ENCODE assay signal across 8 cellular contexts in the genomic region with DNA sequence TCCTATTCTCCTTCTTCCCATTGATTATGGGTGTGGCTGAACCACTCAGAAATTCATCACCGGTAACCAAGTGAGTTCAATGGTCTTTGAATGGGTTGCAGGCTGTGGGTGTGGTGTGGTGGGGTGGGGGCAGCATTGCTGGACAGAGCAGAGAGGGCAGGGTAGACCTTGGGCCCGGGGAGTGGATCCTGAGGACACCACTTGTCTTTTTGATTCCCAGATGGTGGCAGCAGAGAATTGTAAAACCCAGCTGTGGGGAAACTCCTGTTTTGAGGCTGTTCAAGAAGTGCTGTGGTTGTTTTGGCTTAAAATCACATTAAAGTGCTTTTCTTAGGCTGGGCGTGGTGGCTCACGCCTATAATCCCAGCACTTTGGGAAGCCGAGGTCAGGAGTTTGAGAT. TPM values are rescaled to one million over a fixed set of nuclear protein-coding genes. Genes with fewer than 3 reads are reported as not detected.
DNase-seq lines count a peak whose midpoint lies in the region; ATAC-seq and TF ChIP-seq lines count a peak whose summit lies in the region.

No MANE protein-coding gene starts in this region.

- H3K4me3 ChIP-seq in RWPE2 (ENCODE audit: severe bottlenecking) (no peak overlapping the region), fibroblast of mammary gland (ENCODE audit: control insufficient read depth, low read depth, low read length) (no peak overlapping the region), psoas muscle (no peak overlapping the region)

- H3K27ac ChIP-seq in RWPE2 (ENCODE audit: poor library complexity, severe bottlenecking) (no peak overlapping the region), psoas muscle (no peak overlapping the region)

- H3K36me3 ChIP-seq in RWPE2 (ENCODE audit: low read depth), result no peaks in the 10 kb centered on the region
- no peaks in the 10 kb centered on the region for H3K36me3 ChIP-seq in psoas muscle (ENCODE audit: insufficient read depth in 1 of 2, low read depth in 1 of 2)

- 43 to 47% (median 44%) methylated on average over 5 of the region's 5 CpGs for WGBS in psoas muscle, 3 donors

- ATAC-seq in RWPE2 (ENCODE audit: low read depth) (peak; percentile 55; the same call in 2 of the 3 replicates), psoas muscle (no peak), GM19328 (IDR thresholded peaks at IDR 0.05; ENCODE audit: unreplicated experiment) (no peak), HG03378 (IDR thresholded peaks at IDR 0.05; ENCODE audit: unreplicated experiment) (no peak)

- intact Hi-C loops in psoas muscle (cut with DNase I), result no loop called here

- H3K27me3 ChIP-seq in RWPE2 (ENCODE audit: insufficient read depth, poor library complexity, severe bottlenecking) (no peaks in the 10 kb centered on the region), psoas muscle (ENCODE audit: insufficient read depth in 3 of 3, low read length in 2 of 3) (no peaks in the 10 kb centered on the region)

- H3K9me3 ChIP-seq in RWPE2 (ENCODE audit: severe bottlenecking) (no peaks in the 10 kb centered on the region), psoas muscle (no peaks in the 10 kb centered on the region)

- TF ChIP-seq CTCF in RWPE2 (IDR thresholded peaks at IDR 0.05; ENCODE audit: poor library complexity, severe bottlenecking) (peak; percentile 42), fibroblast of mammary gland (conservative IDR thresholded peaks at IDR 0.05; ENCODE audit: control insufficient read depth, insufficient read depth, low read depth, low read length) (peak; percentile 43), psoas muscle (IDR thresholded peaks at IDR 0.05) (peak; percentile 9)

- no peaks in the 10 kb centered on the region for H3K4me1 ChIP-seq in RWPE2 (ENCODE audit: insufficient read depth, poor library complexity, severe bottlenecking)
- no peaks in the 10 kb centered on the region for H3K4me1 ChIP-seq in psoas muscle

- DNase-seq in stimulated activated CD4-positive, alpha-beta T cell treated with anti-CD3 and anti-CD28 coated beads, Interleukin-12 subunit alpha, Interleukin-12 subunit beta, amount 100 ng/mL, for 4 hours, result peak; percentile 8
- DNase-seq in stimulated activated CD4-positive, alpha-beta T cell treated with anti-CD3 and anti-CD28 coated beads, Interleukin-15, amount 100 ng/mL, for 24 hours, result no peak
- DNase-seq in RWPE2 (ENCODE audit: low spot score), result no peak
- DNase-seq in fibroblast of mammary gland (ENCODE audit: low read depth), result peak; percentile 68
- no peak for DNase-seq in psoas muscle
- DNase-seq in NCI-H345 treated with DMSO at 0.1 percent for 48 hours (lab: John Stamatoyannopoulos, UW; ENCODE audit: unreplicated experiment), result no peak

RNA-seq across cellular contexts. Expression of gene RGCC, which starts 45.8 kb away (rescaled TPM):
- 10 to 100 TPM; 10.1 to 35.1 (median 28.4) TPM for total RNA-seq in psoas muscle
- polyA plus RNA-seq in psoas muscle, result 10 to 100 TPM; 15.9 to 19.1 (median 16.5) TPM

Comparison
In these comparisons a context has a peak if more than half of its experiments do, and no peak if none do; other contexts are left out.
1. DNase-seq: peak in stimulated activated CD4-positive, alpha-beta T cell treated with anti-CD3 and anti-CD28 coated beads, Interleukin-12 subunit alpha, Interleukin-12 subunit beta, amount 100 ng/mL, for 4 hours (single experiment) and fibroblast of mammary gland (single experiment); none in stimulated activated CD4-positive, alpha-beta T cell treated with anti-CD3 and anti-CD28 coated beads, Interleukin-15, amount 100 ng/mL, for 24 hours (single experiment), RWPE2 (single experiment), psoas muscle (0 of 2) and NCI-H345 treated with DMSO at 0.1 percent for 48 hours (single experiment).
2. Peak in every context shown above with its lines, with median percentiles within 50 percentile points of each other: CTCF ChIP-seq.